Comparison of ENCODE assay signal across 17 cellular contexts in the genomic region with DNA sequence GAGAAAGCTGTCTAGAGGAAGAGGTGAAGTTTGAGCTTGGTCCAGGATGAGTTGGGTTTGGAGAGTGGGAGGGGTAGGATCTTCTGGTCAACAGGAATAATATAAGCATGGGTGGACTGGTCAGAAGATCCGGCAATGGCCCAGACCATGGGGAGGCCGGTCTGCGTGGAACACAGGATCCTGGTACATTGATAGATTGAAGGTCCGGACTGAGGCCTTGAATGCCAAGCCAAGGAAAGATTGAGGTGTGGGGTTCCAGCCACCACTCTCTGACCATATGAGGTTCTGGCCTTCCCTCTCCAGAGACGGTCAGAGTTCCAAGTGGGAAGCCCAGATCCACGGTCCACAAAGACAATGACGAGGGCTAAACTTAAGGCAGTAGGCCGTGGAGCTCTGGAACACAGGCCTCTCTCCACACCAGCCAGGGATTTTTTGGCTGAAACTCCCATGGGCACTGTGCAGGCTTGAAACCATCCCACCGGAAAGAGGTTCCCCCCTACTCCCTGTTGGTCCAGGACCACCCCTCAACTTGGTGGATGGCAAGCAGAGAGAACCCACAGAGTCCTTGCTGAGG. TPM values are rescaled to one million over a fixed set of nuclear protein-coding genes. Genes with fewer than 3 reads are reported as not detected.
DNase-seq lines count a peak whose midpoint lies in the region; ATAC-seq, FAIRE-seq and TF ChIP-seq lines count a peak whose summit lies in the region.
"Had no signal": no experiment of that assay in that cellular context is flagged by ENCODE, and none has a peak within 500 bp of the region (broad histone marks: within the 10 kb centered on the region; RNA-seq: fewer than 3 reads in every experiment).

No MANE protein-coding gene starts in this region.

- no peak overlapping the region for H3K14ac ChIP-seq in H1 (ENCODE audit: insufficient read length)

- TF ChIP-seq EP300 in H1 (IDR thresholded peaks at IDR 0.05; ENCODE audit: borderline replicate concordance in 1 of 2, low read depth in 2 of 2, low read length in 2 of 2): no peak
- no peak for TF ChIP-seq EP300 in sigmoid colon (IDR thresholded peaks at IDR 0.05)

- peak overlapping the region; percentile 32; the same call in 1 of the 2 replicates for H2BK20ac ChIP-seq in H1 (ENCODE audit: low read length)

- H3K27me3 ChIP-seq in H1 (replicated peaks in 1 of 4; ENCODE audit: control insufficient read depth in 3 of 4, extremely low read depth in 1 of 4, insufficient read depth in 3 of 4, low read length in 3 of 4): peaks cover 8 to 50% (median 31%) of the 10 kb centered on the region in 4 experiments; a peak in 6 of 7 replicates
- H3K27me3 ChIP-seq in sigmoid colon: peaks cover 23 to 46% (median 34%) of the 10 kb centered on the region in 3 donors
- peaks cover 0 to 53% (median 29%) of the 10 kb centered on the region in 3 donors for H3K27me3 ChIP-seq in psoas muscle (ENCODE audit: insufficient read depth in 3 of 3, low read length in 2 of 3)
- H3K27me3 ChIP-seq: MG63 had no signal

- no peaks in the 10 kb centered on the region for H3K9me3 Mint-ChIP-seq in nephron

- peaks cover 24% of the 10 kb centered on the region for H3K27me3 Mint-ChIP-seq in nephron (ENCODE audit: low read depth)

- TF ChIP-seq CTCF in RWPE1 (conservative IDR thresholded peaks at IDR 0.05; ENCODE audit: low read depth): no peak
- no peak for TF ChIP-seq CTCF in H1 (IDR thresholded peaks at IDR 0.05; ENCODE audit: control extremely low read depth in 1 of 3, insufficient read depth in 1 of 3, low read depth in 1 of 3, low read length in 3 of 3)
- no peak for TF ChIP-seq CTCF in nephron (IDR thresholded peaks at IDR 0.05; ENCODE audit: unreplicated experiment in 3 of 3)
- TF ChIP-seq CTCF in sigmoid colon (IDR thresholded peaks at IDR 0.05): no peak
- TF ChIP-seq CTCF in psoas muscle (IDR thresholded peaks at IDR 0.05): no peak

- no peak overlapping the region for H2BK15ac ChIP-seq in H1 (ENCODE audit: low read length)

- TF ChIP-seq RAD21 in H1 (IDR thresholded peaks at IDR 0.05 in 1 of 2, conservative IDR thresholded peaks at IDR 0.05 in 1 of 2; ENCODE audit: low read depth in 2 of 2, low read length in 2 of 2): no peak

- H2AK5ac ChIP-seq in H1 (ENCODE audit: low read depth, low read length): no peak overlapping the region

- POLR2A ChIA-PET in RWPE1 (lab: Yijun Ruan, JAX; ENCODE audit: low non-redundant PET) (no interaction called here), H1 (lab: Charles Lee; ENCODE audit: partially characterized antibody) (interaction anchor here (1.2 to 1.3 kb wide), 3 partner anchors 31 to 49 kb away, joined by 3 to 4 read pairs (median 3); no protein-coding TSS in a partner anchor)

- peaks cover 8 to 54% (median 39%) of the 10 kb centered on the region in 4 experiments for H3K4me1 ChIP-seq in H1 (replicated peaks in 1 of 4; ENCODE audit: control insufficient read depth in 3 of 4, insufficient read depth in 4 of 4, low read length in 3 of 4)
- peaks cover 0 to 29% (median 25%) of the 10 kb centered on the region in 4 donors for H3K4me1 ChIP-seq in sigmoid colon
- H3K4me1 ChIP-seq in psoas muscle: peaks cover 10% of the 10 kb centered on the region

- peak overlapping the region; percentile 79 to 97 (median 93) for H3K4me3 Mint-ChIP-seq in nephron
- H3K4me3 Mint-ChIP-seq: CD8-positive, alpha-beta memory T cell had no signal

- H4K5ac ChIP-seq in H1 (ENCODE audit: insufficient read length, low read depth, low read length): no peak overlapping the region

- H3K4me2 ChIP-seq in H1 (ENCODE audit: insufficient read depth in 1 of 2, low read depth in 2 of 2, low read length in 2 of 2): no peak overlapping the region

- peaks cover 2% of the 10 kb centered on the region; the same call in 1 of the 2 replicates for H3K79me1 ChIP-seq in H1 (ENCODE audit: low read depth, low read length)

- H2BK12ac ChIP-seq in H1 (ENCODE audit: low read depth, low read length): no peak overlapping the region

- H3K4ac ChIP-seq in H1 (replicated peaks; ENCODE audit: insufficient read length, low read depth, low read length): no peak overlapping the region

- H3K4me3 ChIP-seq in H1 (ENCODE audit: extremely low read depth in 1 of 4, insufficient read depth in 2 of 4, low read depth in 3 of 4, low read length in 4 of 4) (no peak overlapping the region), sigmoid colon (no peak overlapping the region), psoas muscle (no peak overlapping the region)
- H3K4me3 ChIP-seq: MG63 had no signal

- peaks cover 35% of the 10 kb centered on the region for H3K36me3 Mint-ChIP-seq in nephron (ENCODE audit: low read depth)
- H3K36me3 Mint-ChIP-seq: CD8-positive, alpha-beta memory T cell had no signal

- TF ChIP-seq POLR2A in H1 (IDR thresholded peaks at IDR 0.05; ENCODE audit: control extremely low read depth in 1 of 2, low read depth in 2 of 2, low read length in 2 of 2) (no peak), sigmoid colon (IDR thresholded peaks at IDR 0.05) (no peak)

- no peak overlapping the region for H3K23ac ChIP-seq in H1 (ENCODE audit: insufficient read length)

- 80% methylated on average over 9 of the region's 9 CpGs; no CpG with 5 or more reads in 1 of the 2 experiments for WGBS in H1 (ENCODE audit: extremely low coverage in 1 of 2, insufficient coverage in 1 of 2, insufficient read length in 1 of 2, insufficient replicate concordance in 2 of 2, low coverage in 1 of 2, low lambda C conversion rate in 2 of 2, missing lambda C conversion rate in 1 of 2), 2 experiments
- WGBS in sigmoid colon, 2 donors: 89 to 95% methylated on average over 9 of the region's 9 CpGs
- 76 to 86% (median 79%) methylated on average over 9 of the region's 9 CpGs for WGBS in psoas muscle, 3 donors

- H3K9me3 ChIP-seq in H1 (ENCODE audit: insufficient read depth in 2 of 2, low read depth in 1 of 2, low read length in 1 of 2): no peaks in the 10 kb centered on the region
- no peaks in the 10 kb centered on the region for H3K9me3 ChIP-seq in sigmoid colon
- no peaks in the 10 kb centered on the region for H3K9me3 ChIP-seq in psoas muscle
- H3K9me3 ChIP-seq: MG63 had no signal

- intact Hi-C loops in sigmoid colon (cut with DNase I): no loop called here
- intact Hi-C loops in psoas muscle (cut with DNase I): no loop called here

- no peak overlapping the region for H3K18ac ChIP-seq in H1 (ENCODE audit: extremely low read depth, low read length)

- no peaks in the 10 kb centered on the region for H3K36me3 ChIP-seq in H1 (ENCODE audit: control insufficient read depth in 2 of 4, insufficient read depth in 4 of 4, low read length in 3 of 4)
- H3K36me3 ChIP-seq in sigmoid colon: no peaks in the 10 kb centered on the region
- H3K36me3 ChIP-seq in psoas muscle (ENCODE audit: insufficient read depth in 1 of 2, low read depth in 1 of 2): no peaks in the 10 kb centered on the region
- H3K36me3 ChIP-seq: MG63 had no signal

- CTCF ChIA-PET in RWPE1 (lab: Yijun Ruan, JAX) (no interaction called here), H1 (lab: Charles Lee; ENCODE audit: partially characterized antibody) (interaction anchor here (0.8 to 5.1 kb wide), 4 partner anchors 10 to 42 kb away, joined by 3 to 22 read pairs (median 5); no protein-coding TSS in a partner anchor)

- no peak for DNase-seq in RWPE1 (ENCODE audit: low spot score)
- no peak for DNase-seq in H1 (ENCODE audit: low read depth in 1 of 2, low spot score in 2 of 2)
- DNase-seq in sigmoid colon: peak; percentile 47
- no peak for DNase-seq in G401 (ENCODE audit: low spot score)
- DNase-seq in psoas muscle: no peak
- no peak for DNase-seq in EL
- DNase-seq: ACHN; CD8-positive, alpha-beta memory T cell; KG1; MG63; NCI-H1105 treated with DMSO at 0.1 percent for 48 hours; NCI-H187; NCI-H446 had no signal

- peaks cover 5 to 14% of the 10 kb centered on the region in 2 experiments for H4K20me1 ChIP-seq in H1 (replicated peaks in 1 of 2; ENCODE audit: control insufficient read depth in 1 of 2, insufficient read depth in 2 of 2, low read length in 2 of 2)

- H2BK5ac ChIP-seq in H1 (ENCODE audit: low read depth, low read length): no peak overlapping the region

- in situ Hi-C loops in G401 (cut with HindIII; ENCODE audit: low sequenced_read_pairs): no loop called here

- no peak overlapping the region for H3K56ac ChIP-seq in H1 (replicated peaks; ENCODE audit: insufficient read length, low read depth, low read length)

- H3K27ac Mint-ChIP-seq in nephron: peak overlapping the region; percentile 97 to 100 (median 99)

- peaks cover 22% of the 10 kb centered on the region for H3K23me2 ChIP-seq in H1 (ENCODE audit: low read depth, low read length)

- no peak overlapping the region for H2BK120ac ChIP-seq in H1 (replicated peaks; ENCODE audit: low read depth, low read length)

- no peak overlapping the region for H4K8ac ChIP-seq in H1 (ENCODE audit: extremely low read depth, insufficient read depth, low read length)

- H3K27ac ChIP-seq in RWPE1 (peak overlapping the region; percentile 85), H1 (ENCODE audit: low read depth, low read length) (no peak overlapping the region), sigmoid colon (no peak overlapping the region), psoas muscle (no peak overlapping the region)

- no peak overlapping the region for H4K91ac ChIP-seq in H1 (replicated peaks; ENCODE audit: insufficient read length, low read length)

- ATAC-seq in psoas muscle (no peak), GM18907 (IDR thresholded peaks at IDR 0.05; ENCODE audit: unreplicated experiment) (no peak)
- ATAC-seq: Right ventricle myocardium inferior had no signal

- peaks cover 77% of the 10 kb centered on the region for H3K4me1 Mint-ChIP-seq in nephron

- FAIRE-seq in H1 (lab: Jason Lieb, UNC): no peak
- FAIRE-seq: H54 had no signal

- no peak overlapping the region for H3K9ac ChIP-seq in H1 (replicated peaks in 1 of 4; ENCODE audit: extremely low read depth in 1 of 4, low read depth in 3 of 4, low read length in 3 of 4)

- H2AFZ ChIP-seq in H1 (ENCODE audit: low read length): no peak overlapping the region

- peaks cover 0 to 5% of the 10 kb centered on the region in 2 experiments; a peak in 1 of 4 replicates for H3K79me2 ChIP-seq in H1 (ENCODE audit: control insufficient read depth in 1 of 2, insufficient read depth in 2 of 2, low read length in 2 of 2)

RNA-seq across cellular contexts. Expression of a gene that starts 3.2 kb away (rescaled TPM):
- 38.5 and 41.0 TPM in 2 replicates for total RNA-seq in H1 (2021; fragmentation: NEBNext Ultra II Directional; extraction: Animal tissue kit (Norgen Biotek cat#: 25700))
- polyA plus RNA-seq in H1 (2011; rRNA removed) (65.6 and 78.9 TPM in 2 replicates), sigmoid colon (1 to 10 TPM in 2 of 3 donors, under 1 TPM in 1; 0.69 to 7.7 (median 4.2) TPM), psoas muscle (1 to 10 TPM in 1 of 3 donors, under 1 TPM in 2; 0.53 to 1.1 (median 0.89) TPM)
- polyA plus RNA-seq in H1 (2011; cell fraction: cytosol; rRNA removed): 73.5 TPM
- polyA plus RNA-seq in H1 (2011; cell fraction: nucleus; rRNA removed): 60.0 TPM
- 21.8 to 38.0 TPM (median 35.1 TPM) in 4 replicates for polyA plus RNA-seq in H1 (2012, experiment 1 of 2)
- 41.2 TPM for polyA plus RNA-seq in H1 (2012, experiment 2 of 2)
- 36.9 TPM for polyA plus RNA-seq in H1 (2013, experiment 1 of 2)
- 40.4 TPM for polyA plus RNA-seq in H1 (2013, experiment 2 of 2)
- polyA minus RNA-seq in H1 (2011; rRNA and poly(A)+ RNA removed): 10.9 and 15.4 TPM in 2 replicates
- polyA minus RNA-seq in H1 (2011; cell fraction: cytosol; rRNA and poly(A)+ RNA removed): 22.2 TPM
- 12.8 TPM for polyA minus RNA-seq in H1 (2011; cell fraction: nucleus; rRNA and poly(A)+ RNA removed)
- total RNA-seq in sigmoid colon (1 to 10 TPM; 2.9 to 8.6 (median 5.1) TPM), psoas muscle (1 to 10 TPM in 2 of 4 donors, under 1 TPM in 2; 0.53 to 3.0 (median 1.1) TPM)
- total RNA-seq in G401 (2014; rRNA removed; shearing (Covaris generic)): 0.18 TPM in 1 of 2 replicates, not detected in the other
- total RNA-seq: CD8-positive, alpha-beta memory T cell had no signal
- polyA plus RNA-seq: CD8-positive, alpha-beta memory T cell had no signal
